ENCODE assay signal across 8 cellular contexts in the genomic region with DNA sequence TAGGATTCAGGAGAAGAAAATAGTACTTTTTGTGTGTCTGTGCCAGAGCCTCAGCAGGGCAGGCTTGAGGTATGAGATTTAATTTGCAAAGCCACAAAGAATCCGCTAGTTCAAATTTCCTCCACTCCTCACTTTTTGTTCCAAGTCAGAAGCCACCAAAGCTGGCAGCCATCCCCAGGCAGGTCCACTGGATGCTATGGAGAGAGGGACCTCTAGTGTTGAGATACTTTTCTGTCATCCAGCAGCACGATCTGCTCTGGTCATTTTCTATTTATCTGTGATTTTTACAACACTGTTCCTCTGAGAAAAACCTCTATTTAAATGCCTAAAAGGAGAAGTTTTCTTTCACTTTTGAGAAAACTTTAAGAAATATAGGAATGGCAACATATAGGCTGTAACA.
DNase-seq lines count a peak whose midpoint lies in the region; ATAC-seq and TF ChIP-seq lines count a peak whose summit lies in the region.

No MANE protein-coding gene starts in this region.

- peak; percentile 9 for DNase-seq in activated naive CD8-positive, alpha-beta T cell treated with anti-CD3 and anti-CD28 coated beads for 36 hours
- no peak for DNase-seq in activated naive CD8-positive, alpha-beta T cell treated with anti-CD3 and anti-CD28 coated beads, Interleukin-2, amount 50 U/mL, for 24 hours
- peak; percentile 80 for DNase-seq in NCI-H1694 treated with DMSO at 0.1 percent for 48 hours (lab: John Stamatoyannopoulos, UW)
- DNase-seq in adrenal gland: peak; percentile 47 to 80 (median 73)
- DNase-seq in hepatic stellate cell (ENCODE audit: low spot score): peak; percentile 59
- peak in 1 of 2 donors; percentile 28 for DNase-seq in gastrocnemius medialis

- TF ChIP-seq CTCF in adrenal gland (IDR thresholded peaks at IDR 0.05) (peak; percentile 38 to 67 (median 62)), gastrocnemius medialis (IDR thresholded peaks at IDR 0.05 in 4 of 5, conservative IDR thresholded peaks at IDR 0.05 in 1 of 5) (peak in 3 of 5 experiments; percentile 14 to 41 (median 29))

- H3K36me3 Mint-ChIP-seq in activated naive CD8-positive, alpha-beta T cell treated with anti-CD3 and anti-CD28 coated beads for 36 hours: no peaks in the 10 kb centered on the region
- no peaks in the 10 kb centered on the region for H3K36me3 Mint-ChIP-seq in activated naive CD8-positive, alpha-beta T cell treated with anti-CD3 and anti-CD28 coated beads, Interleukin-2, amount 50 U/mL, for 24 hours (ENCODE audit: low read depth)

- H3K4me1 ChIP-seq in adrenal gland (replicated peaks in 1 of 2): no peaks in the 10 kb centered on the region
- H3K4me1 ChIP-seq in gastrocnemius medialis: no peaks in the 10 kb centered on the region

- intact Hi-C loops in adrenal gland (cut with DNase I): loop anchor here (2.0 to 10.0 kb wide), 2 partner anchors 282 to 284 kb away; no protein-coding TSS in a partner anchor
- intact Hi-C loops in gastrocnemius medialis (cut with DNase I; ENCODE audit: low total_unique reads): loop anchor here (2.0 kb wide), 2 partner anchors 282 to 692 kb away; no protein-coding TSS in a partner anchor

- TF ChIP-seq POLR2A in adrenal gland (IDR thresholded peaks at IDR 0.05) (no peak), gastrocnemius medialis (IDR thresholded peaks at IDR 0.05) (no peak)

- H3K27ac ChIP-seq in adrenal gland (no peak overlapping the region), gastrocnemius medialis (no peak overlapping the region)

- H3K9me3 Mint-ChIP-seq in activated naive CD8-positive, alpha-beta T cell treated with anti-CD3 and anti-CD28 coated beads for 36 hours: no peaks in the 10 kb centered on the region
- H3K9me3 Mint-ChIP-seq in activated naive CD8-positive, alpha-beta T cell treated with anti-CD3 and anti-CD28 coated beads, Interleukin-2, amount 50 U/mL, for 24 hours: no peaks in the 10 kb centered on the region

- no peak overlapping the region for H3K27ac Mint-ChIP-seq in activated naive CD8-positive, alpha-beta T cell treated with anti-CD3 and anti-CD28 coated beads for 36 hours
- H3K27ac Mint-ChIP-seq in activated naive CD8-positive, alpha-beta T cell treated with anti-CD3 and anti-CD28 coated beads, Interleukin-2, amount 50 U/mL, for 24 hours: no peak overlapping the region

- WGBS in adrenal gland, 4 donors: 9 to 19% (median 16%) methylated on average over 2 of the region's 2 CpGs

- H3K36me3 ChIP-seq in adrenal gland (replicated peaks in 1 of 2) (no peaks in the 10 kb centered on the region), gastrocnemius medialis (no peaks in the 10 kb centered on the region)

- H3K9me3 ChIP-seq in adrenal gland (replicated peaks in 1 of 3) (no peaks in the 10 kb centered on the region), gastrocnemius medialis (no peaks in the 10 kb centered on the region)

- no peak overlapping the region for H3K4me3 Mint-ChIP-seq in activated naive CD8-positive, alpha-beta T cell treated with anti-CD3 and anti-CD28 coated beads for 36 hours
- no peak overlapping the region for H3K4me3 Mint-ChIP-seq in activated naive CD8-positive, alpha-beta T cell treated with anti-CD3 and anti-CD28 coated beads, Interleukin-2, amount 50 U/mL, for 24 hours

- peaks cover 11% of the 10 kb centered on the region for H3K27me3 Mint-ChIP-seq in activated naive CD8-positive, alpha-beta T cell treated with anti-CD3 and anti-CD28 coated beads for 36 hours
- peaks cover 12% of the 10 kb centered on the region for H3K27me3 Mint-ChIP-seq in activated naive CD8-positive, alpha-beta T cell treated with anti-CD3 and anti-CD28 coated beads, Interleukin-2, amount 50 U/mL, for 24 hours

- H3K4me3 ChIP-seq in adrenal gland (no peak overlapping the region), gastrocnemius medialis (no peak overlapping the region)

- H3K4me1 Mint-ChIP-seq in activated naive CD8-positive, alpha-beta T cell treated with anti-CD3 and anti-CD28 coated beads for 36 hours: no peaks in the 10 kb centered on the region
- H3K4me1 Mint-ChIP-seq in activated naive CD8-positive, alpha-beta T cell treated with anti-CD3 and anti-CD28 coated beads, Interleukin-2, amount 50 U/mL, for 24 hours: no peaks in the 10 kb centered on the region

- in situ Hi-C loops in gastrocnemius medialis (cut with MboI; ENCODE audit: low sequenced_read_pairs in 4 of 4): loop anchor here in 2 of 4 donors (10.0 to 25.0 kb wide), 2 partner anchors 274 to 291 kb away; no protein-coding TSS in a partner anchor

- H3K27me3 ChIP-seq in adrenal gland: no peaks in the 10 kb centered on the region
- H3K27me3 ChIP-seq in gastrocnemius medialis: no peaks in the 10 kb centered on the region

- no peak for ATAC-seq in activated naive CD8-positive, alpha-beta T cell treated with anti-CD3 and anti-CD28 coated beads, Interleukin-2, amount 50 U/mL, for 24 hours
- ATAC-seq in gastrocnemius medialis (peak in 1 of 2 donors; percentile 44), HG02885 (IDR thresholded peaks at IDR 0.05; ENCODE audit: poor library complexity, unreplicated experiment) (no peak), HG02884 (IDR thresholded peaks at IDR 0.05; ENCODE audit: unreplicated experiment) (no peak)
